19 cellular contexts compared by ENCODE assay signal in the genomic region with DNA sequence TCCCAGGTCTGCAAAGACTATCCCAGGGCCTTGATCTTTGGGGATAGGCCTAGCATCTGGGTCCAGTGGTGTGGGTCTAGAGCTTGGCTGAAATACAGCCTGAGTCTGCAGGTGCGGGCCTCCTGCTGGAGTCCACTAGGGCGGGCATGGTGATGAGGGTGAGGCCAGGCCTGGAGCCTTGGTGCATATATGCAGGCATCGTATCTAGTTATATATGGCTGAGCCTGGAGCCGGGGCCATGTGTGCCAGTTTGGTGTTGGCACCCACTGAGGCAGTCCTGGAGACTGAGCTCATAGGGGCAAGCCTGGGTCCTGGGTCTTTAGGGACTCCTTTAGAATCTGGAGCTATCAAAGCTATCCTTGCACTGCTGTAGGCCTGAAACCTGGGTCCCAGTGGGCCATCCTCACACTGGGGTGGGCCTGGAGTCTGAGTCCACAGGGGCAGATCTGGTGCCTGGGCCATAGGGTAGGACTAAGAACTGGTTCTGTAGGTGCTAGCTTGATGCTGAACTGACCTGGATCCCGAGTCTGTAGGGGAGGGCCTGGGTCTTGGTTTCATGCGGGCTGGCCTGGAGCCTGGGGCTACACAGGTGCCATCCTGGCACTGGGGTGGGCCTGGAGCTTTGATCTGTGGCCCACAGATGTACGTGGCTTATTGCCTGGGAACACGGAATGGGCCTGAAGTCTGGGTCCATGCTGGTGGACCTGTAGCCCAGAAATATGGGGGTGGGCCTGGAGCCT.
A peak's percentile ranks its signal among the peaks of the same experiment; 100 is the strongest.
DNase-seq lines count a peak whose midpoint lies in the region; ATAC-seq, FAIRE-seq and TF ChIP-seq lines count a peak whose summit lies in the region.
"Had no signal": no experiment of that assay in that cellular context is flagged by ENCODE, and none has a peak within 500 bp of the region (broad histone marks: within the 10 kb centered on the region; RNA-seq: fewer than 3 reads in every experiment).

No MANE protein-coding gene starts in this region.

- H2AFZ ChIP-seq in PC-3 (ENCODE audit: low read length) = no peak overlapping the region
- H2AFZ ChIP-seq: GM23338 had no signal

- H3K4me2 ChIP-seq in PC-3 (ENCODE audit: low read length) = no peak overlapping the region
- H3K4me2 ChIP-seq: GM23338 had no signal

- H3K9ac ChIP-seq in kidney (ENCODE audit: low read length in 2 of 2) (no peak overlapping the region), PC-3 (ENCODE audit: low read length) (no peak overlapping the region)

- CTCF ChIA-PET in PC-3 (lab: Charles Lee) = no interaction called here

- FAIRE-seq in kidney (lab: Jason Lieb, UNC) = no peak
- FAIRE-seq: A204.1, D721Med, G401.6 had no signal

- intact Hi-C loops in CD14-positive monocyte (cut with micrococcal nuclease) (no loop called here), kidney (cut with DNase I) (no loop called here), PC-3 (cut with micrococcal nuclease) (loop anchor here (10.0 kb wide), 1 partner anchor 195 kb away; no protein-coding TSS in a partner anchor)

- no peaks in the 10 kb centered on the region for H3K27me3 Mint-ChIP-seq in CD14-positive monocyte (ENCODE audit: low read depth in 3 of 3)
- H3K27me3 Mint-ChIP-seq in stimulated activated naive B cell treated with anti-CD40 and anti-IgM and Interleukin-4, amounts not matched to agents 10 μg/mL and 1 μg/mL and 100 μg/mL, for 72 hours = no peaks in the 10 kb centered on the region

- H3K79me2 ChIP-seq in PC-3 (ENCODE audit: low read length) = no peaks in the 10 kb centered on the region

- H3K27me3 ChIP-seq in RWPE2 (ENCODE audit: insufficient read depth, poor library complexity, severe bottlenecking) (no peaks in the 10 kb centered on the region), PC-3 (ENCODE audit: low read length) (no peaks in the 10 kb centered on the region)
- H3K27me3 ChIP-seq: BE2C had no signal

- H3K9me3 ChIP-seq in RWPE2 (ENCODE audit: severe bottlenecking) (no peaks in the 10 kb centered on the region), kidney (ENCODE audit: control insufficient read depth in 1 of 2, low read length in 2 of 2) (no peaks in the 10 kb centered on the region), PC-3 (ENCODE audit: low read length) (no peaks in the 10 kb centered on the region)
- H3K9me3 ChIP-seq: BE2C had no signal

- H3K4me3 Mint-ChIP-seq in CD14-positive monocyte = no peak overlapping the region
- H3K4me3 Mint-ChIP-seq in stimulated activated naive B cell treated with anti-CD40 and anti-IgM and Interleukin-4, amounts not matched to agents 10 μg/mL and 1 μg/mL and 100 μg/mL, for 72 hours = no peak overlapping the region
- H3K4me3 Mint-ChIP-seq: CD8-positive, alpha-beta T cell; GM23338 had no signal

- TF ChIP-seq CTCF in CD14-positive monocyte (IDR thresholded peaks at IDR 0.05) = no peak
- TF ChIP-seq CTCF in RWPE2 (IDR thresholded peaks at IDR 0.05; ENCODE audit: poor library complexity, severe bottlenecking) = no peak
- no peak for TF ChIP-seq CTCF in kidney (IDR thresholded peaks at IDR 0.05; ENCODE audit: borderline replicate concordance, extremely low read depth, insufficient read depth)
- no peak for TF ChIP-seq CTCF in PC-3 (conservative IDR thresholded peaks at IDR 0.05; ENCODE audit: low read depth, low read length)

- H3K36me3 Mint-ChIP-seq in CD14-positive monocyte = no peaks in the 10 kb centered on the region
- peaks cover 11 to 12% of the 10 kb centered on the region in 2 donors for H3K36me3 Mint-ChIP-seq in stimulated activated naive B cell treated with anti-CD40 and anti-IgM and Interleukin-4, amounts not matched to agents 10 μg/mL and 1 μg/mL and 100 μg/mL, for 72 hours
- H3K36me3 Mint-ChIP-seq: CD8-positive, alpha-beta T cell had no signal

- H3K9me3 Mint-ChIP-seq in CD14-positive monocyte = peaks cover 0 to 8% (median 4%) of the 10 kb centered on the region in 7 donors
- H3K9me3 Mint-ChIP-seq in stimulated activated naive B cell treated with anti-CD40 and anti-IgM and Interleukin-4, amounts not matched to agents 10 μg/mL and 1 μg/mL and 100 μg/mL, for 72 hours = peaks cover 11 to 19% of the 10 kb centered on the region in 2 donors
- H3K9me3 Mint-ChIP-seq: CD8-positive, alpha-beta T cell; GM23338 had no signal

- no peaks in the 10 kb centered on the region for H3K4me1 ChIP-seq in RWPE2 (ENCODE audit: insufficient read depth, poor library complexity, severe bottlenecking)
- H3K4me1 ChIP-seq in kidney (ENCODE audit: control insufficient read depth in 1 of 2, insufficient read depth in 1 of 2, low read depth in 1 of 2, low read length in 2 of 2) = no peaks in the 10 kb centered on the region
- no peaks in the 10 kb centered on the region for H3K4me1 ChIP-seq in PC-3 (ENCODE audit: insufficient read depth, low read length)
- H3K4me1 ChIP-seq: BE2C had no signal

- no peaks in the 10 kb centered on the region for H4K20me1 ChIP-seq in PC-3 (ENCODE audit: low read length)

- peak; percentile 38 for DNase-seq in CD14-positive monocyte (ENCODE audit: low spot score)
- peak; percentile 45 for DNase-seq in RWPE2 (ENCODE audit: low spot score)
- peak; percentile 54 for DNase-seq in kidney
- no peak for DNase-seq in stimulated activated naive B cell treated with anti-CD40 and anti-IgM and Interleukin-4, amounts not matched to agents 10 μg/mL and 1 μg/mL and 100 μg/mL, for 72 hours
- no peak for DNase-seq in activated gamma-delta T cell (lab: John Stamatoyannopoulos, UW)
- DNase-seq in PC-3 = no peak
- DNase-seq in NCI-H446 treated with DMSO at 0.1 percent for 48 hours (lab: John Stamatoyannopoulos, UW) = no peak
- DNase-seq: BE2C; CD8-positive, alpha-beta T cell; COR-L47; DMS153; DMS79 treated with DMSO at 0.1 percent for 48 hours; EL; H7 had no signal

- H3K4me3 ChIP-seq in RWPE2 (ENCODE audit: severe bottlenecking) (no peak overlapping the region), kidney (ENCODE audit: low read length in 2 of 2) (no peak overlapping the region), PC-3 (ENCODE audit: low read length) (no peak overlapping the region)
- H3K4me3 ChIP-seq: GM23338 had no signal

- H3K27ac ChIP-seq in RWPE2 (ENCODE audit: poor library complexity, severe bottlenecking) (no peak overlapping the region), kidney (ENCODE audit: low read depth in 2 of 2, low read length in 2 of 2) (no peak overlapping the region), PC-3 (ENCODE audit: low read length) (no peak overlapping the region)
- H3K27ac ChIP-seq: C4-2B had no signal

- H3K27ac Mint-ChIP-seq in CD14-positive monocyte = no peak overlapping the region
- H3K27ac Mint-ChIP-seq in stimulated activated naive B cell treated with anti-CD40 and anti-IgM and Interleukin-4, amounts not matched to agents 10 μg/mL and 1 μg/mL and 100 μg/mL, for 72 hours = peak overlapping the region; percentile 76
- H3K27ac Mint-ChIP-seq: CD8-positive, alpha-beta T cell; GM23338 had no signal

- POLR2A ChIA-PET in PC-3 (lab: Charles Lee; ENCODE audit: unreplicated experiment) = no interaction called here

- no peak for ATAC-seq in RWPE2 (ENCODE audit: low read depth)
- ATAC-seq in stimulated activated naive B cell treated with anti-CD40 and anti-IgM and Interleukin-4, amounts not matched to agents 10 μg/mL and 1 μg/mL and 100 μg/mL, for 72 hours (replicated peaks) = no peak
- ATAC-seq in PC-3 = no peak
- ATAC-seq: CD8-positive, alpha-beta T cell; GM23338 had no signal

- no TSS peak for BruUV-seq in PC-3 (replicated peaks; lab: Mats Ljungman, UMichigan)

- H3F3A ChIP-seq in PC-3 (ENCODE audit: low read length, unreplicated experiment) = no peaks in the 10 kb centered on the region

- H3K4me1 Mint-ChIP-seq in CD14-positive monocyte = no peaks in the 10 kb centered on the region
- H3K4me1 Mint-ChIP-seq in stimulated activated naive B cell treated with anti-CD40 and anti-IgM and Interleukin-4, amounts not matched to agents 10 μg/mL and 1 μg/mL and 100 μg/mL, for 72 hours = peaks cover 13 to 34% of the 10 kb centered on the region in 2 donors
- H3K4me1 Mint-ChIP-seq: GM23338 had no signal

- no peaks in the 10 kb centered on the region for H3K9me2 ChIP-seq in PC-3 (replicated peaks; ENCODE audit: low read length)

- H3K36me3 ChIP-seq in RWPE2 (ENCODE audit: low read depth) (no peaks in the 10 kb centered on the region), kidney (ENCODE audit: control insufficient read depth in 1 of 2, insufficient read depth in 2 of 2, low read length in 2 of 2) (no peaks in the 10 kb centered on the region), PC-3 (ENCODE audit: low read depth, low read length) (no peaks in the 10 kb centered on the region)
- H3K36me3 ChIP-seq: BE2C had no signal

Comparison
In these comparisons a context has a peak if more than half of its experiments do, and no peak if none do; other contexts are left out.
1. DNase-seq: peak in CD14-positive monocyte (single experiment), RWPE2 (single experiment) and kidney (single experiment); none in stimulated activated naive B cell treated with anti-CD40 and anti-IgM and Interleukin-4, amounts not matched to agents 10 μg/mL and 1 μg/mL and 100 μg/mL, for 72 hours (single experiment), activated gamma-delta T cell (single experiment), PC-3 (single experiment) and NCI-H446 treated with DMSO at 0.1 percent for 48 hours (single experiment).